11 cellular contexts compared by ENCODE assay signal in the genomic region with DNA sequence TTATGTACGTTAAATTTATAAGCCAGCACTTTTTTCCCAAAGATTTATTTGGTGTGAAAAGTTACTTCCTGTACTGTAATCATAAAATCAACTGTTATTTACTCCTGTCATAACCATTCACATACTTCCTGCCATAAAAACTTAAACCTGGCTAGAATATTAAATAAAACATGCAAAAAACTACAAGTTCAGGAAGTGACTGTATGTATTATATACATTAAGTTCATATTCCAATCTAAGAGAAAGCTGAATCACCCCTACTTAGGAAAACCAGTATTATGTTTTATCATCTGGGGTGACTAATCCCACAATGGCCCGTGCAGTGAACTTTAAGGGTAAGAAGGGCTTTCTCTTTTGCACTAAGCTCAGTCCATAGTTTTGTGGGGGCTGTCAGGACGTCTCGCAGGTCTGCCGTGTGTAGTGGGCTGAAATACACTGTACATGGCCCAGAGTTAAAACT.
DNase-seq lines count a peak whose midpoint lies in the region; ATAC-seq and TF ChIP-seq lines count a peak whose summit lies in the region.
"Had no signal": no experiment of that assay in that cellular context is flagged by ENCODE, and none has a peak within 500 bp of the region (broad histone marks: within the 10 kb centered on the region; RNA-seq: fewer than 3 reads in every experiment).

No MANE protein-coding gene starts in this region.

- ATAC-seq in central memory CD8-positive, alpha-beta T cell (replicated peaks; ENCODE audit: extremely low read depth, poor library complexity, severe bottlenecking): no peak
- no peak for ATAC-seq in GM18861 (IDR thresholded peaks at IDR 0.05; ENCODE audit: unreplicated experiment)
- ATAC-seq: WTC11 had no signal

- TF ChIP-seq CTCF in Peyer's patch (IDR thresholded peaks at IDR 0.05) (no peak), prostate gland (IDR thresholded peaks at IDR 0.05) (no peak)

- H3K4me3 ChIP-seq in Peyer's patch (peak overlapping the region in 1 of 4 donors; percentile 10), prostate gland (no peak overlapping the region)
- H3K4me3 ChIP-seq: tibial artery had no signal

- H3K4me1 ChIP-seq in Peyer's patch (peaks cover 0 to 93% (median 17%) of the 10 kb centered on the region in 4 donors), prostate gland (replicated peaks) (peaks cover 34% of the 10 kb centered on the region)

- peaks cover 48% of the 10 kb centered on the region for H3K36me3 Mint-ChIP-seq in central memory CD8-positive, alpha-beta T cell (ENCODE audit: insufficient read depth)
- H3K36me3 Mint-ChIP-seq: WTC11 had no signal

- no peaks in the 10 kb centered on the region for H3K27me3 Mint-ChIP-seq in central memory CD8-positive, alpha-beta T cell

- H3K36me3 ChIP-seq in Peyer's patch (no peaks in the 10 kb centered on the region), prostate gland (no peaks in the 10 kb centered on the region)

- H3K27ac ChIP-seq in Peyer's patch (peak overlapping the region; percentile 19 to 88 (median 82)), prostate gland (peak overlapping the region; percentile 56 to 70)

- H3K27ac Mint-ChIP-seq in central memory CD8-positive, alpha-beta T cell (ENCODE audit: low read depth): peak overlapping the region; percentile 86
- H3K27ac Mint-ChIP-seq: WTC11 had no signal

- no peaks in the 10 kb centered on the region for H3K9me3 ChIP-seq in Peyer's patch
- H3K9me3 ChIP-seq in prostate gland: no peaks in the 10 kb centered on the region
- H3K9me3 ChIP-seq: tibial artery had no signal

- DNase-seq in ELR (ENCODE audit: low read depth) (peak; percentile 96), Peyer's patch (peak in 1 of 3 donors; percentile 57), prostate gland (ENCODE audit: low spot score) (no peak), SKM-1 (lab: John Stamatoyannopoulos, UW; ENCODE audit: unreplicated experiment) (no peak), midbrain (lab: John Stamatoyannopoulos, UW) (no peak)
- no peak for DNase-seq in central memory CD8-positive, alpha-beta T cell (ENCODE audit: low spot score in 2 of 2)
- DNase-seq in activated effector memory CD4-positive, alpha-beta T cell treated with Interleukin-2 at 50 U/mL for 16 hours: no peak
- DNase-seq: NCI-H146, tibial artery had no signal

- intact Hi-C loops in prostate gland (cut with DNase I): no loop called here

- TF ChIP-seq POLR2A in Peyer's patch (IDR thresholded peaks at IDR 0.05): no peak
- no peak for TF ChIP-seq POLR2A in prostate gland (IDR thresholded peaks at IDR 0.05)

- H3K9me3 Mint-ChIP-seq in central memory CD8-positive, alpha-beta T cell: no peaks in the 10 kb centered on the region
- H3K9me3 Mint-ChIP-seq: WTC11 had no signal

- H3K4me1 Mint-ChIP-seq in central memory CD8-positive, alpha-beta T cell: peaks cover 72% of the 10 kb centered on the region

- 41% methylated on average over 5 of the region's 5 CpGs for WGBS in prostate gland

- peak overlapping the region; percentile 54 for H3K4me3 Mint-ChIP-seq in central memory CD8-positive, alpha-beta T cell
- H3K4me3 Mint-ChIP-seq: WTC11 had no signal

- H3K27me3 ChIP-seq in Peyer's patch (no peaks in the 10 kb centered on the region), prostate gland (replicated peaks; ENCODE audit: insufficient read depth) (no peaks in the 10 kb centered on the region)
- H3K27me3 ChIP-seq: tibial artery had no signal
